Comparison of ENCODE assay signal across 14 cellular contexts in the genomic region with DNA sequence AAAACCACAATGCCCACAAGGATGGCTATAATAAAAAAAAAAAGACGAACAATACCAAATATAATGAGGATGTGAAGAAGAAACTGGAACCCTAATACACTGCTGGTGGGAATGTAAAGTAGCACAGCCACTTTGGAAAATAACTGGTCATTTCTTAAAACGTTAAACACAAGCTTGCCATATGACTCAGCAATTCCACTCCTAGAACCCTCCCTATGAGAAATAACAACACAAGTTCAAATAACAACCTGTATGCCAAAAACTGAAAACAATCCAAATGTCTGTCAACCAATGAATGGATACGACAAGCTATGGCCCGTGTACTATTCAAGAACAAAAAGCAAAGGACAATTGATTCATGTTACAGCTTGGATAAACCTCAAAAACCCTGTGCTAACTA. TPM values are rescaled to one million over a fixed set of nuclear protein-coding genes. Genes with fewer than 3 reads are reported as not detected.
A peak's percentile ranks its signal among the peaks of the same experiment; 100 is the strongest.
DNase-seq lines count a peak whose midpoint lies in the region; ATAC-seq and TF ChIP-seq lines count a peak whose summit lies in the region.
"Had no signal": no experiment of that assay in that cellular context is flagged by ENCODE, and none has a peak within 500 bp of the region (broad histone marks: within the 10 kb centered on the region; RNA-seq: fewer than 3 reads in every experiment).

No MANE protein-coding gene starts in this region.

- H3K4me3 Mint-ChIP-seq in HFFc6 (no peak overlapping the region), natural killer cell (no peak overlapping the region)
- H3K4me3 Mint-ChIP-seq: CD8-positive, alpha-beta T cell; endodermal cell had no signal

- H3K36me3 Mint-ChIP-seq in HFFc6 (ENCODE audit: low read depth) (no peaks in the 10 kb centered on the region), natural killer cell (no peaks in the 10 kb centered on the region)
- H3K36me3 Mint-ChIP-seq: CD8-positive, alpha-beta T cell had no signal

- in situ Hi-C loops in astrocyte of the cerebellum (cut with HindIII; ENCODE audit: low sequenced_read_pairs) = loop anchor here (5.0 kb wide), 1 partner anchor 54 kb away; no protein-coding TSS in a partner anchor

- H3K27me3 Mint-ChIP-seq in HFFc6 (ENCODE audit: insufficient read depth) = no peaks in the 10 kb centered on the region
- peaks cover 0 to 4% of the 10 kb centered on the region in 2 donors for H3K27me3 Mint-ChIP-seq in natural killer cell (ENCODE audit: low read depth in 2 of 2)

- ATAC-seq in omental fat pad (ENCODE audit: low FRiP score) (no peak), HG02623 (IDR thresholded peaks at IDR 0.05; ENCODE audit: unreplicated experiment) (no peak), GM21825 (IDR thresholded peaks at IDR 0.05; ENCODE audit: unreplicated experiment) (no peak), natural killer cell (no peak)
- ATAC-seq: CD8-positive, alpha-beta T cell had no signal

- no peak overlapping the region for H3K4me3 ChIP-seq in astrocyte of the cerebellum (ENCODE audit: low read depth, low read length)
- H3K4me3 ChIP-seq: tibial nerve had no signal

- DNase-seq in AG08396 (ENCODE audit: low spot score) (peak; percentile 18), HFFc6 (peak; percentile 66), astrocyte of the cerebellum (ENCODE audit: low read depth) (peak; percentile 70), kidney tubule cell (ENCODE audit: low spot score) (peak; percentile 32), omental fat pad (ENCODE audit: low spot score) (no peak), natural killer cell (no peak)
- DNase-seq: activated gamma-delta T cell; CD8-positive, alpha-beta T cell; endodermal cell; kidney; NCI-H2171 treated with DMSO at 0.1 percent for 48 hours had no signal

- H3K9me3 Mint-ChIP-seq in HFFc6 (no peaks in the 10 kb centered on the region), natural killer cell (no peaks in the 10 kb centered on the region)
- H3K9me3 Mint-ChIP-seq: CD8-positive, alpha-beta T cell; endodermal cell had no signal

- H3K27ac Mint-ChIP-seq in HFFc6 (peak overlapping the region; percentile 80), natural killer cell (no peak overlapping the region)
- H3K27ac Mint-ChIP-seq: CD8-positive, alpha-beta T cell; endodermal cell had no signal

- H3K4me1 Mint-ChIP-seq in HFFc6 (ENCODE audit: low read depth) = peaks cover 30% of the 10 kb centered on the region
- peaks cover 0 to 5% of the 10 kb centered on the region in 2 donors for H3K4me1 Mint-ChIP-seq in natural killer cell

- intact Hi-C loops in natural killer cell (cut with micrococcal nuclease) = no loop called here

- TF ChIP-seq CTCF in HFFc6 (IDR thresholded peaks at IDR 0.05) = peak; percentile 40
- TF ChIP-seq CTCF in astrocyte of the cerebellum (IDR thresholded peaks at IDR 0.05; ENCODE audit: low read depth, low read length, missing control alignments) = no peak
- TF ChIP-seq CTCF in omental fat pad (IDR thresholded peaks at IDR 0.05) = no peak
- no peak for TF ChIP-seq CTCF in natural killer cell (IDR thresholded peaks at IDR 0.05)

RNA-seq across cellular contexts. Expression of a gene that starts 7.0 kb away (rescaled TPM):
- total RNA-seq in HFFc6 (2021; fragmentation: NEBNext Ultra II Directional; extraction: Animal tissue kit (Norgen Biotek cat#: 25700)) = 10 to 100 TPM; 31.6 to 36.0 (median 35.1) TPM
- total RNA-seq in omental fat pad (under 1 TPM in 3 of 4 donors, not detected in 1; 0.13 to 0.74 (median 0.24) TPM), natural killer cell (under 1 TPM in 2 of 3 donors, not detected in 1; 0.09 to 0.75 TPM)

RNA-seq across cellular contexts. Expression of a gene that starts 35.4 kb away (rescaled TPM):
- total RNA-seq in HFFc6 (2021; fragmentation: NEBNext Ultra II Directional; extraction: Animal tissue kit (Norgen Biotek cat#: 25700)) = 10 to 100 TPM; 19.9 to 25.6 (median 22.4) TPM
- total RNA-seq in omental fat pad = 10 to 100 TPM; 18.5 to 45.6 (median 30.1) TPM
- total RNA-seq in natural killer cell = 10 to 100 TPM; 49.8 to 55.8 (median 54.5) TPM

Comparison
In these comparisons a context has a peak if more than half of its experiments do, and no peak if none do; other contexts are left out.
1. DNase-seq: peak in AG08396 (single experiment), HFFc6 (single experiment), astrocyte of the cerebellum (single experiment) and kidney tubule cell (single experiment); none in omental fat pad (single experiment) and natural killer cell (single experiment).
2. RNA of a gene that starts 7.0 kb away (total RNA-seq): 31.6 to 36.0 TPM in HFFc6; 0.13 to 0.74 TPM in omental fat pad and 0.09 to 0.75 TPM in natural killer cell; every median in the first group is over 10 times any median in the second.